In genomic region chr12:96979532-96979931, GRCh38 we compare ENCODE assay signal across 2 cellular contexts.
TF ChIP-seq lines count a peak whose summit lies in the region.

No MANE protein-coding gene starts in this region.

TF ChIP-seq in WTC11, 78 proteins besides CTCF, POLR2A, EP300 and RAD21:
- TF ChIP-seq ZNF532 (CRISPR knock-in tag; IDR thresholded peaks at IDR 0.05; ENCODE audit: borderline replicate concordance) (no peak), AR (CRISPR knock-in tag; IDR thresholded peaks at IDR 0.05) (no peak), SMAD4 (CRISPR knock-in tag; IDR thresholded peaks at IDR 0.05) (no peak), USF2 (CRISPR knock-in tag; IDR thresholded peaks at IDR 0.05) (peak; percentile 52), CREB1 (CRISPR knock-in tag; IDR thresholded peaks at IDR 0.05) (no peak)

TF ChIP-seq in H1, 55 proteins besides CTCF, POLR2A, EP300 and RAD21:
- no peak for TF ChIP-seq ATF2 (IDR thresholded peaks at IDR 0.05; ENCODE audit: low read length)
- 0 out of 2 replicates have a peak, but pooled peaks have one; percentile 37 for TF ChIP-seq USF2 (IDR thresholded peaks at IDR 0.05; ENCODE audit: low read length)
